23 cellular contexts compared by ENCODE assay signal in the genomic region with DNA sequence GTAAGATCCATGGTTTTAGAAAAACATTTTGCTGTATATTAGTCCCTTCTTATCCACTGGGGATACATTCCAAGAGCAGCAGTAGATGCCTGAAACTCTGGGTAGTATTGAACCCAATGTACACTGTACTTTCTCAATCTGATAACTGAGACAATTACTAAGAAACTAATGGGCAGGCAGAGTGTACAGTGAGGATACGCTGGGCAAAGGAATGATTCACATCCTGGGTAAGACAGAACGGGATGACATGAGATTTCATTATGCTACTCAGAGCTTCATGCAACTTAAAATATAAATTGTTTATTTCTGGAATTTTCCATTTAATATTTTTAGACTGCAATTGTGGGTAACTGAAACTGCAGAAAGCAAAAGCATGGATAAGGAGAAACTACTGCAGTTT. TPM values are rescaled to one million over a fixed set of nuclear protein-coding genes. Genes with fewer than 3 reads are reported as not detected.
A peak's percentile ranks its signal among the peaks of the same experiment; 100 is the strongest.
DNase-seq lines count a peak whose midpoint lies in the region; ATAC-seq and TF ChIP-seq lines count a peak whose summit lies in the region.
"Had no signal": no experiment of that assay in that cellular context is flagged by ENCODE, and none has a peak within 500 bp of the region (broad histone marks: within the 10 kb centered on the region; RNA-seq: fewer than 3 reads in every experiment).

No MANE protein-coding gene starts in this region.

- no peaks in the 10 kb centered on the region for H3K9me3 Mint-ChIP-seq in immature natural killer cell
- H3K9me3 Mint-ChIP-seq: T-cell had no signal

- no peaks in the 10 kb centered on the region for H3K4me1 ChIP-seq in right cardiac atrium (ENCODE audit: control insufficient read depth, insufficient read depth, low read length)

- no peaks in the 10 kb centered on the region for H3K27me3 Mint-ChIP-seq in immature natural killer cell (ENCODE audit: low read depth in 3 of 3)
- H3K27me3 Mint-ChIP-seq: T-cell had no signal

- no peaks in the 10 kb centered on the region for H3K36me3 Mint-ChIP-seq in immature natural killer cell
- H3K36me3 Mint-ChIP-seq: T-cell had no signal

- no peak overlapping the region for H3K4me3 ChIP-seq in right cardiac atrium (ENCODE audit: low read length)
- H3K4me3 ChIP-seq: SK-N-MC had no signal

- no peaks in the 10 kb centered on the region for H3K27me3 ChIP-seq in right cardiac atrium (ENCODE audit: control insufficient read depth, insufficient read depth)

- no peak for ATAC-seq in SK-N-SH treated with all-trans-retinoic acid at 6 μM for 48 hours
- ATAC-seq in right cardiac atrium: no peak
- no peak for ATAC-seq in HG03196 (IDR thresholded peaks at IDR 0.05; ENCODE audit: unreplicated experiment)
- ATAC-seq: T-cell had no signal

- no peaks in the 10 kb centered on the region for H3K9me3 ChIP-seq in right cardiac atrium (ENCODE audit: control insufficient read depth, low read length)

- WGBS in right cardiac atrium: 52% methylated on average over 2 of the region's 2 CpGs

- intact Hi-C loops in right cardiac atrium (cut with DNase I): loop anchor here (2.0 to 5.0 kb wide), 3 partner anchors 217 to 219 kb away; no protein-coding TSS in a partner anchor

- no peaks in the 10 kb centered on the region for H3K4me1 Mint-ChIP-seq in immature natural killer cell
- H3K4me1 Mint-ChIP-seq: T-cell had no signal

- no peak overlapping the region for H3K27ac ChIP-seq in right cardiac atrium (ENCODE audit: low read length)
- H3K27ac ChIP-seq: HL-60, SK-N-MC had no signal

- no peak overlapping the region for H3K4me3 Mint-ChIP-seq in immature natural killer cell
- H3K4me3 Mint-ChIP-seq: T-cell had no signal

- H3K27ac Mint-ChIP-seq in immature natural killer cell: no peak overlapping the region
- H3K27ac Mint-ChIP-seq: T-cell had no signal

- DNase-seq in HT1080 (ENCODE audit: low read depth) (peak; percentile 39), fibroblast of peridontal ligament (ENCODE audit: extremely low read depth) (peak; percentile 6), right cardiac atrium (no peak), CD1c-positive myeloid dendritic cell (ENCODE audit: extremely low spot score) (no peak), immature natural killer cell (no peak)
- DNase-seq: ACHN, C1 segment of cervical spinal cord, DMS53, H7, MV-4-11, NCI-H1105 treated with DMSO at 0.1 percent for 48 hours, NCI-H2029 treated with DMSO at 0.1 percent for 48 hours, NCI-H345, NCI-H524 treated with DMSO at 0.1 percent for 48 hours, OCI-M1, RPMI8226, SHP77 treated with DMSO at 0.1 percent for 48 hours, T-cell had no signal

TF ChIP-seq in SK-N-SH treated with all-trans-retinoic acid at 6 μM for 48 hours, 23 proteins besides CTCF, POLR2A, EP300 and RAD21:
- no peak for TF ChIP-seq ZFP30 (CRISPR knock-in tag; IDR thresholded peaks at IDR 0.05)
- peak; percentile 37 for TF ChIP-seq ISL1 (CRISPR knock-in tag; IDR thresholded peaks at IDR 0.05)

RNA-seq across cellular contexts. Expression of a gene that starts 46.2 kb away (rescaled TPM):
- total RNA-seq in HT1080 (2014; rRNA removed; shearing (Covaris generic)): not detected in 2 replicates
- not detected in 2 replicates for polyA plus RNA-seq in HT1080 (2015; cell fraction: cytosol; rRNA removed)
- polyA plus RNA-seq in HT1080 (2015; cell fraction: nucleus; rRNA removed): not detected in 2 replicates
- total RNA-seq in right cardiac atrium: not detected
- polyA plus RNA-seq in right cardiac atrium (not detected), immature natural killer cell (not detected)
- total RNA-seq: H7, M059J, T-cell had no signal

Comparison
In these comparisons a context has a peak if more than half of its experiments do, and no peak if none do; other contexts are left out.
1. DNase-seq: peak in HT1080 (single experiment) and fibroblast of peridontal ligament (single experiment); none in right cardiac atrium (0 of 3), CD1c-positive myeloid dendritic cell (single experiment) and immature natural killer cell (0 of 3).